13 cellular contexts compared by ENCODE assay signal in the genomic region with DNA sequence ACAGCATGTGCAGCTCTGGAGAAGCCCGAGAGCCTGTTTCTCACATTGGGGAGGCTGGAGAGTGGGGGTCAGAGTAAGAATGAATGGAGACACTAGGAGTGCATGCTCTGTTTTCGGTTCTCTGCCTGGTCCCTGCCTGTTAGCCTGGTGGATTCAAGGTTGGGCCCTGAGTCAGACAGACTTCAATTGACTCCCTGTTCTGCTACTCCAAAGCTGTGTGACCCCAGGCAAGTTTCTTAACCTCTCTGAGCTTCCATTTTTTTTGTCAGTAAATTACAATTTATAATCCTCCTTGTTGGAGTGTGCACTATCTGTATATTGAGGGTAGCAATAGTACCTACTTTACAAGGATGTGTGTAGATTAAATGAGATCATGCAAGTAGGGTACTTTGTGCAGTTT.
DNase-seq lines count a peak whose midpoint lies in the region; ATAC-seq, FAIRE-seq and TF ChIP-seq lines count a peak whose summit lies in the region.
"Had no signal": no experiment of that assay in that cellular context is flagged by ENCODE, and none has a peak within 500 bp of the region (broad histone marks: within the 10 kb centered on the region; RNA-seq: fewer than 3 reads in every experiment).

No MANE protein-coding gene starts in this region.

- H3K4me1 Mint-ChIP-seq in H9: peaks cover 4 to 5% of the 10 kb centered on the region in 2 experiments; a peak in 3 of 4 replicates
- H3K4me1 Mint-ChIP-seq in stimulated activated effector memory CD8-positive, alpha-beta T cell treated with anti-CD3 and anti-CD28 coated beads, Interleukin-12 subunit alpha, Interleukin-12 subunit beta, amount 100 ng/mL, for 72 hours: no peaks in the 10 kb centered on the region
- H3K4me1 Mint-ChIP-seq in stimulated activated naive B cell treated with anti-CD40 and anti-IgM and Interleukin-4, amounts not matched to agents 10 μg/mL and 1 μg/mL and 100 μg/mL, for 72 hours: no peaks in the 10 kb centered on the region

- no peaks in the 10 kb centered on the region for H3K79me1 ChIP-seq in H9 (ENCODE audit: insufficient read depth, low read depth, low read length, poor library complexity, severe bottlenecking)
- no peaks in the 10 kb centered on the region for H3K79me1 ChIP-seq in H1 (ENCODE audit: low read depth, low read length)

- H4K91ac ChIP-seq in H9 (ENCODE audit: insufficient read length, low read depth, low read length): no peak overlapping the region
- H4K91ac ChIP-seq in H1 (replicated peaks; ENCODE audit: insufficient read length, low read length): no peak overlapping the region

- no peak overlapping the region for H2BK5ac ChIP-seq in H9 (ENCODE audit: insufficient read length, low read length)
- H2BK5ac ChIP-seq in H1 (ENCODE audit: low read depth, low read length): no peak overlapping the region

- TF ChIP-seq CTCF in A549 (IDR thresholded peaks at IDR 0.05) (no peak), H9 (conservative IDR thresholded peaks at IDR 0.05) (no peak), H1 (IDR thresholded peaks at IDR 0.05; ENCODE audit: control extremely low read depth in 1 of 3, insufficient read depth in 1 of 3, low read depth in 1 of 3, low read length in 3 of 3) (no peak)

- no peaks in the 10 kb centered on the region for H3K9me3 ChIP-seq in A549
- no peaks in the 10 kb centered on the region for H3K9me3 ChIP-seq in H9 (ENCODE audit: control insufficient read depth, low read depth, low read length)
- H3K9me3 ChIP-seq in H1 (ENCODE audit: insufficient read depth in 2 of 2, low read depth in 1 of 2, low read length in 1 of 2): no peaks in the 10 kb centered on the region
- H3K9me3 ChIP-seq: BE2C had no signal

- WGBS in A549 (ENCODE audit: missing lambda C conversion rate): 39% methylated on average over 2 of the region's 2 CpGs
- WGBS in H9 (ENCODE audit: extremely low coverage, insufficient read length, low lambda C conversion rate): no CpG with 5 or more reads among the region's 2 CpGs
- 100% methylated on average over 2 of the region's 2 CpGs; no CpG with 5 or more reads in 1 of the 2 experiments for WGBS in H1 (ENCODE audit: extremely low coverage in 1 of 2, insufficient coverage in 1 of 2, insufficient read length in 1 of 2, insufficient replicate concordance in 2 of 2, low coverage in 1 of 2, low lambda C conversion rate in 2 of 2, missing lambda C conversion rate in 1 of 2), 2 experiments

- TF ChIP-seq POLR2A in A549 (IDR thresholded peaks at IDR 0.05; ENCODE audit: low read length) (no peak), H1 (IDR thresholded peaks at IDR 0.05; ENCODE audit: control extremely low read depth in 1 of 2, low read depth in 2 of 2, low read length in 2 of 2) (no peak)

- ATAC-seq in A549 (no peak), HG02759 (IDR thresholded peaks at IDR 0.05; ENCODE audit: unreplicated experiment) (no peak)
- ATAC-seq in stimulated activated effector memory CD8-positive, alpha-beta T cell treated with anti-CD3 and anti-CD28 coated beads, Interleukin-12 subunit alpha, Interleukin-12 subunit beta, amount 100 ng/mL, for 72 hours: peak; percentile 20
- ATAC-seq in stimulated activated naive B cell treated with anti-CD40 and anti-IgM and Interleukin-4, amounts not matched to agents 10 μg/mL and 1 μg/mL and 100 μg/mL, for 72 hours (replicated peaks): no peak
- ATAC-seq: HCT116 had no signal

- H4K5ac ChIP-seq in H9 (ENCODE audit: insufficient read length, low read depth, low read length) (no peak overlapping the region), H1 (ENCODE audit: insufficient read length, low read depth, low read length) (no peak overlapping the region)

- no peak overlapping the region for H2BK12ac ChIP-seq in H9 (ENCODE audit: insufficient read length, low read depth, low read length)
- no peak overlapping the region for H2BK12ac ChIP-seq in H1 (ENCODE audit: low read depth, low read length)

- no peaks in the 10 kb centered on the region for H3K36me3 ChIP-seq in H1 (ENCODE audit: control insufficient read depth in 2 of 4, insufficient read depth in 4 of 4, low read length in 3 of 4)
- H3K36me3 ChIP-seq: BE2C had no signal

- no peak overlapping the region for H3K4me3 Mint-ChIP-seq in H9
- no peak overlapping the region for H3K4me3 Mint-ChIP-seq in stimulated activated effector memory CD8-positive, alpha-beta T cell treated with anti-CD3 and anti-CD28 coated beads, Interleukin-12 subunit alpha, Interleukin-12 subunit beta, amount 100 ng/mL, for 72 hours
- no peak overlapping the region for H3K4me3 Mint-ChIP-seq in stimulated activated naive B cell treated with anti-CD40 and anti-IgM and Interleukin-4, amounts not matched to agents 10 μg/mL and 1 μg/mL and 100 μg/mL, for 72 hours

- no peak overlapping the region for H2BK20ac ChIP-seq in H9 (ENCODE audit: low read depth, low read length, poor library complexity, severe bottlenecking)
- H2BK20ac ChIP-seq in H1 (ENCODE audit: low read length): no peak overlapping the region

- H3K4me2 ChIP-seq in A549 (no peak overlapping the region), H9 (ENCODE audit: insufficient read depth, insufficient read length, low read length) (no peak overlapping the region), H1 (ENCODE audit: insufficient read depth in 1 of 2, low read depth in 2 of 2, low read length in 2 of 2) (no peak overlapping the region)

- peaks cover 38% of the 10 kb centered on the region for H3K27me3 Mint-ChIP-seq in H9 (ENCODE audit: low read depth)
- peaks cover 14 to 27% of the 10 kb centered on the region in 2 donors for H3K27me3 Mint-ChIP-seq in stimulated activated naive B cell treated with anti-CD40 and anti-IgM and Interleukin-4, amounts not matched to agents 10 μg/mL and 1 μg/mL and 100 μg/mL, for 72 hours

- H3K79me2 ChIP-seq in H9 (ENCODE audit: insufficient read depth, low read length): no peaks in the 10 kb centered on the region
- H3K79me2 ChIP-seq in H1 (ENCODE audit: control insufficient read depth in 1 of 2, insufficient read depth in 2 of 2, low read length in 2 of 2): no peaks in the 10 kb centered on the region

- H3K23me2 ChIP-seq in H9 (ENCODE audit: insufficient read length, low read depth, low read length, poor library complexity, severe bottlenecking): no peaks in the 10 kb centered on the region
- H3K23me2 ChIP-seq in H1 (ENCODE audit: low read depth, low read length): no peaks in the 10 kb centered on the region

- H2AFZ ChIP-seq in H9 (ENCODE audit: low read length) (no peak overlapping the region), H1 (ENCODE audit: low read length) (no peak overlapping the region; the same call in 1 of the 2 replicates)

- peak overlapping the region in 1 of 3 experiments; percentile 36; a peak in 1 of 7 replicates for H3K27ac Mint-ChIP-seq in H9
- no peak overlapping the region for H3K27ac Mint-ChIP-seq in stimulated activated effector memory CD8-positive, alpha-beta T cell treated with anti-CD3 and anti-CD28 coated beads, Interleukin-12 subunit alpha, Interleukin-12 subunit beta, amount 100 ng/mL, for 72 hours
- no peak overlapping the region for H3K27ac Mint-ChIP-seq in stimulated activated naive B cell treated with anti-CD40 and anti-IgM and Interleukin-4, amounts not matched to agents 10 μg/mL and 1 μg/mL and 100 μg/mL, for 72 hours
- H3K27ac Mint-ChIP-seq: CD4-positive, alpha-beta memory T cell had no signal

- DNase-seq in A549 (ENCODE audit: low read depth in 1 of 2, low spot score in 1 of 2) (no peak), H9 (peak; percentile 12), H1 (ENCODE audit: low read depth in 1 of 2, low spot score in 2 of 2) (peak in 1 of 2 experiments; percentile 29), T-helper 2 cell (no peak)
- no peak for DNase-seq in stimulated activated effector memory CD8-positive, alpha-beta T cell treated with anti-CD3 and anti-CD28 coated beads, Interleukin-12 subunit alpha, Interleukin-12 subunit beta, amount 100 ng/mL, for 72 hours (ENCODE audit: low spot score in 2 of 2)
- DNase-seq in stimulated activated naive B cell treated with anti-CD40 and anti-IgM and Interleukin-4, amounts not matched to agents 10 μg/mL and 1 μg/mL and 100 μg/mL, for 72 hours: no peak
- DNase-seq: BE2C; CD4-positive, alpha-beta memory T cell; DMS79 had no signal

- no peaks in the 10 kb centered on the region for H3K9me3 Mint-ChIP-seq in H9
- H3K9me3 Mint-ChIP-seq in stimulated activated effector memory CD8-positive, alpha-beta T cell treated with anti-CD3 and anti-CD28 coated beads, Interleukin-12 subunit alpha, Interleukin-12 subunit beta, amount 100 ng/mL, for 72 hours: no peaks in the 10 kb centered on the region
- no peaks in the 10 kb centered on the region for H3K9me3 Mint-ChIP-seq in stimulated activated naive B cell treated with anti-CD40 and anti-IgM and Interleukin-4, amounts not matched to agents 10 μg/mL and 1 μg/mL and 100 μg/mL, for 72 hours

- CTCF ChIA-PET in A549 (lab: Yijun Ruan, JAX) (interaction anchor here (0.6 to 0.9 kb wide), 2 partner anchors 114 to 364 kb away, joined by 4 read pairs; no protein-coding TSS in a partner anchor), H1 (lab: Charles Lee; ENCODE audit: partially characterized antibody) (interaction anchor here (0.6 to 1.4 kb wide), 3 partner anchors 37 to 200 kb away, joined by 3 to 4 read pairs (median 3); no protein-coding TSS in a partner anchor)

- no peak overlapping the region for H4K8ac ChIP-seq in H9 (replicated peaks; ENCODE audit: insufficient read length, low read depth, low read length)
- H4K8ac ChIP-seq in H1 (ENCODE audit: extremely low read depth, insufficient read depth, low read length): no peak overlapping the region

- no peaks in the 10 kb centered on the region for H3K36me3 Mint-ChIP-seq in H9 (ENCODE audit: insufficient read depth in 1 of 3, low read depth in 3 of 3)
- no peaks in the 10 kb centered on the region for H3K36me3 Mint-ChIP-seq in stimulated activated effector memory CD8-positive, alpha-beta T cell treated with anti-CD3 and anti-CD28 coated beads, Interleukin-12 subunit alpha, Interleukin-12 subunit beta, amount 100 ng/mL, for 72 hours
- peaks cover 2 to 3% of the 10 kb centered on the region in 2 donors for H3K36me3 Mint-ChIP-seq in stimulated activated naive B cell treated with anti-CD40 and anti-IgM and Interleukin-4, amounts not matched to agents 10 μg/mL and 1 μg/mL and 100 μg/mL, for 72 hours

- H3K27me3 ChIP-seq in H9 (ENCODE audit: insufficient read depth, low read length) (no peaks in the 10 kb centered on the region), H1 (replicated peaks in 1 of 4; ENCODE audit: control insufficient read depth in 3 of 4, extremely low read depth in 1 of 4, insufficient read depth in 3 of 4, low read length in 3 of 4) (peaks cover 0 to 2% (median 0%) of the 10 kb centered on the region in 4 experiments; a peak in 1 of 7 replicates)

- H3K4me3 ChIP-seq in A549 (no peak overlapping the region), H1 (ENCODE audit: extremely low read depth in 1 of 4, insufficient read depth in 2 of 4, low read depth in 3 of 4, low read length in 4 of 4) (no peak overlapping the region)

- H3K27ac ChIP-seq in A549 (no peak overlapping the region), H9 (ENCODE audit: insufficient read length, low read depth, low read length) (no peak overlapping the region), H1 (ENCODE audit: low read depth, low read length) (no peak overlapping the region)
- H3K27ac ChIP-seq: C4-2B had no signal

- no peak overlapping the region for H3T11ph ChIP-seq in H9 (ENCODE audit: low read length)

- POLR2A ChIA-PET in A549 (lab: Yijun Ruan, JAX) (no interaction called here), H1 (lab: Charles Lee; ENCODE audit: partially characterized antibody) (interaction anchor here (1.3 kb wide), 1 partner anchor 22 kb away, joined by 4 read pairs; no protein-coding TSS in a partner anchor)

- no peaks in the 10 kb centered on the region for H4K20me1 ChIP-seq in H9 (ENCODE audit: control insufficient read depth, insufficient read depth, insufficient read length)
- no peaks in the 10 kb centered on the region for H4K20me1 ChIP-seq in H1 (replicated peaks in 1 of 2; ENCODE audit: control insufficient read depth in 1 of 2, insufficient read depth in 2 of 2, low read length in 2 of 2)

- no peak overlapping the region for H3K14ac ChIP-seq in H9 (ENCODE audit: insufficient read depth, low read length)
- no peak overlapping the region for H3K14ac ChIP-seq in H1 (ENCODE audit: insufficient read length)

- TF ChIP-seq RAD21 in A549 (conservative IDR thresholded peaks at IDR 0.05 in 1 of 2, IDR thresholded peaks at IDR 0.05 in 1 of 2) (no peak), H1 (IDR thresholded peaks at IDR 0.05 in 1 of 2, conservative IDR thresholded peaks at IDR 0.05 in 1 of 2; ENCODE audit: low read depth in 2 of 2, low read length in 2 of 2) (no peak)

- H2AK5ac ChIP-seq in H9 (ENCODE audit: insufficient read length, low read length) (no peak overlapping the region), H1 (ENCODE audit: low read depth, low read length) (no peak overlapping the region)

- H3K56ac ChIP-seq in H9 (ENCODE audit: insufficient read length, low read depth, low read length) (no peak overlapping the region), H1 (replicated peaks; ENCODE audit: insufficient read length, low read depth, low read length) (no peak overlapping the region)

- H3K4ac ChIP-seq in H9 (ENCODE audit: low read depth, low read length) (no peak overlapping the region), H1 (replicated peaks; ENCODE audit: insufficient read length, low read depth, low read length) (no peak overlapping the region)

- H2BK15ac ChIP-seq in H9 (ENCODE audit: low read depth, low read length) (no peak overlapping the region), H1 (ENCODE audit: low read length) (no peak overlapping the region)

- H3K18ac ChIP-seq in H9 (ENCODE audit: insufficient read length, low read depth, low read length): no peak overlapping the region
- no peak overlapping the region for H3K18ac ChIP-seq in H1 (ENCODE audit: extremely low read depth, low read length)

- no peaks in the 10 kb centered on the region for H3K4me1 ChIP-seq in A549
- H3K4me1 ChIP-seq in H9 (ENCODE audit: insufficient read depth, low read length): no peaks in the 10 kb centered on the region; the same call in 1 of the 2 replicates
- H3K4me1 ChIP-seq in H1 (replicated peaks in 1 of 4; ENCODE audit: control insufficient read depth in 3 of 4, insufficient read depth in 4 of 4, low read length in 3 of 4): no peaks in the 10 kb centered on the region
- H3K4me1 ChIP-seq: BE2C had no signal

- H3K23ac ChIP-seq in H9 (ENCODE audit: insufficient read length, low read depth, low read length) (no peak overlapping the region), H1 (ENCODE audit: insufficient read length) (no peak overlapping the region)

- TF ChIP-seq EP300 in A549 (IDR thresholded peaks at IDR 0.05): no peak
- TF ChIP-seq EP300 in H1 (IDR thresholded peaks at IDR 0.05; ENCODE audit: borderline replicate concordance in 1 of 2, low read depth in 2 of 2, low read length in 2 of 2): no peak

- no peak overlapping the region for H2BK120ac ChIP-seq in H9 (ENCODE audit: low read depth, low read length, poor library complexity, severe bottlenecking)
- no peak overlapping the region for H2BK120ac ChIP-seq in H1 (replicated peaks; ENCODE audit: low read depth, low read length)

- FAIRE-seq in A549 (lab: Jason Lieb, UNC) (no peak), H1 (lab: Jason Lieb, UNC) (no peak)
- FAIRE-seq: A204.1 had no signal

- H3K9ac ChIP-seq in H9 (ENCODE audit: extremely low read depth, insufficient read length, low read length) (no peak overlapping the region), H1 (replicated peaks in 1 of 4; ENCODE audit: extremely low read depth in 1 of 4, low read depth in 3 of 4, low read length in 3 of 4) (no peak overlapping the region)

Comparison
In these comparisons a context has a peak if more than half of its experiments do, and no peak if none do; other contexts are left out.
1. Of the 18 proteins assayed by ChIP-seq in both H1 and A549: peak only in H1: KDM1A; only in A549: none; in both: none; in neither: 17.